Comparison of ENCODE assay signal across 8 cellular contexts in genomic region chr11:46889689-46890475, GRCh38. TPM values are rescaled to one million over a fixed set of nuclear protein-coding genes. Genes with fewer than 3 reads are reported as not detected.
DNase-seq lines count a peak whose midpoint lies in the region; ATAC-seq, FAIRE-seq and TF ChIP-seq lines count a peak whose summit lies in the region.

No MANE protein-coding gene starts in this region.

- no peak for ATAC-seq in GM19328 (IDR thresholded peaks at IDR 0.05; ENCODE audit: unreplicated experiment)

- intact Hi-C loops in endothelial cell of umbilical vein (cut with micrococcal nuclease), result loop anchor here (1.0 kb wide), 3 partner anchors 263 to 465 kb away; no protein-coding TSS in a partner anchor

- no peak overlapping the region for H2AFZ ChIP-seq in endothelial cell of umbilical vein (ENCODE audit: low read depth, low read length)

- no peak overlapping the region for H3K4me3 ChIP-seq in endothelial cell of umbilical vein (replicated peaks in 1 of 3; ENCODE audit: insufficient read depth in 1 of 3, low read depth in 1 of 3, low read length in 3 of 3)

- no peaks in the 10 kb centered on the region for H3K79me2 ChIP-seq in endothelial cell of umbilical vein (ENCODE audit: control insufficient read depth, insufficient read depth, low read length)

- POLR2A ChIA-PET in endothelial cell of umbilical vein (lab: Charles Lee), result no interaction called here

- H3K4me2 ChIP-seq in endothelial cell of umbilical vein (ENCODE audit: insufficient read depth, low read length), result no peak overlapping the region

- no peaks in the 10 kb centered on the region for H4K20me1 ChIP-seq in endothelial cell of umbilical vein (replicated peaks; ENCODE audit: control insufficient read depth, extremely low read depth, insufficient read depth, low read length)

- H3K4me1 ChIP-seq in endothelial cell of umbilical vein (ENCODE audit: control insufficient read depth, extremely low read depth, insufficient read depth, low read length), result no peaks in the 10 kb centered on the region

- no peaks in the 10 kb centered on the region for H3K27me3 ChIP-seq in endothelial cell of umbilical vein (ENCODE audit: control insufficient read depth in 2 of 2, insufficient read depth in 2 of 2, low read length in 2 of 2)

- H3K27ac ChIP-seq in endothelial cell of umbilical vein (ENCODE audit: insufficient read depth, low read depth, low read length), result no peak overlapping the region

- H3K36me3 ChIP-seq in endothelial cell of umbilical vein (ENCODE audit: control insufficient read depth in 2 of 2, extremely low read depth in 1 of 2, insufficient read depth in 2 of 2, low read length in 2 of 2), result no peaks in the 10 kb centered on the region

- H3K9ac ChIP-seq in endothelial cell of umbilical vein (replicated peaks; ENCODE audit: extremely low read depth, insufficient read depth, low read length), result no peak overlapping the region

- dilution Hi-C loops in endothelial cell of umbilical vein (cut with MboI; ENCODE audit: extremely low pct_ligation_motif_present, low sequenced_read_pairs), result no loop called here

- CTCF ChIA-PET in endothelial cell of umbilical vein (lab: Charles Lee), result interaction anchor here (0.9 to 7.4 kb wide), 4 partner anchors 27 to 271 kb away, joined by 3 to 120 read pairs (median 42); no protein-coding TSS in a partner anchor

- DNase-seq in ELF-1 (ENCODE audit: low read depth, low spot score) (peak; percentile 74), HS-5 (ENCODE audit: low read depth) (peak; percentile 41), NOMO-1 (lab: John Stamatoyannopoulos, UW; ENCODE audit: unreplicated experiment in 2 of 2) (peak; percentile 70 to 76), endothelial cell of umbilical vein (ENCODE audit: low read depth, low spot score) (peak; percentile 72), myocyte (ENCODE audit: low read depth) (peak; percentile 87)
- peak; percentile 88 for DNase-seq in activated CD8-positive, alpha-beta memory T cell treated with anti-CD3 and anti-CD28 coated beads for 24 hours
- peak; percentile 43 to 64 for DNase-seq in stimulated activated CD8-positive, alpha-beta memory T cell treated with anti-CD3 and anti-CD28 coated beads, Interleukin-7, amount 100 ng/mL, for 1 hour (ENCODE audit: low read depth in 2 of 2)

- no TSS peak for BruUV-seq in endothelial cell of umbilical vein (replicated peaks; lab: Mats Ljungman, UMichigan)

- H3K9me3 ChIP-seq in endothelial cell of umbilical vein (replicated peaks; ENCODE audit: control insufficient read depth, insufficient read depth, low read length), result no peaks in the 10 kb centered on the region

- no peaks in the 10 kb centered on the region for H3K9me1 ChIP-seq in endothelial cell of umbilical vein (replicated peaks; ENCODE audit: control insufficient read depth, extremely low read depth, insufficient read depth, low read length)

- no peak for TF ChIP-seq POLR2A in endothelial cell of umbilical vein (IDR thresholded peaks at IDR 0.05; ENCODE audit: low read depth, low read length)

- FAIRE-seq in endothelial cell of umbilical vein (lab: Jason Lieb, UNC), result peak; percentile 94

- TF ChIP-seq CTCF in endothelial cell of umbilical vein (IDR thresholded peaks at IDR 0.05; ENCODE audit: extremely low read depth in 1 of 2, insufficient read depth in 1 of 2, low read depth in 1 of 2, low read length in 2 of 2), result peak; percentile 75 to 81

TF ChIP-seq in endothelial cell of umbilical vein, 7 proteins besides CTCF, POLR2A, EP300 and RAD21:
- TF ChIP-seq MYC (IDR thresholded peaks at IDR 0.05; ENCODE audit: low read depth, low read length) (no peak), GATA2 (IDR thresholded peaks at IDR 0.05; ENCODE audit: insufficient read depth, insufficient read length, low read depth, low read length) (no peak), FOS (IDR thresholded peaks at IDR 0.05; ENCODE audit: borderline replicate concordance, insufficient read depth, low read length) (no peak), EZH2 (IDR thresholded peaks at IDR 0.05; ENCODE audit: borderline replicate concordance, low read depth, low read length, severe bottlenecking) (no peak), JUN (IDR thresholded peaks at IDR 0.05; ENCODE audit: borderline replicate concordance, insufficient read depth, insufficient read length, low read depth) (no peak), POLR2AphosphoS5 (IDR thresholded peaks at IDR 0.05; ENCODE audit: insufficient read depth, low read depth, low read length) (no peak)
- TF ChIP-seq, protein P1, sequence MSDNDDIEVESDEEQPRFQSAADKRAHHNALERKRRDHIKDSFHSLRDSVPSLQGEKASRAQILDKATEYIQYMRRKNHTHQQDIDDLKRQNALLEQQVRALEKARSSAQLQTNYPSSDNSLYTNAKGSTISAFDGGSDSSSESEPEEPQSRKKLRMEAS (IDR thresholded peaks at IDR 0.05; ENCODE audit: insufficient read depth, insufficient read length), result no peak
TF ChIP-seq in endothelial cell of umbilical vein: peak in this region for 0.

RNA-seq across cellular contexts. Expression of gene LRP4, which starts 28.5 kb away (rescaled TPM):
- total RNA-seq in endothelial cell of umbilical vein, result 2.0 and 3.8 TPM in 2 replicates
- 0.78 and 0.86 TPM in 2 replicates for polyA plus RNA-seq in endothelial cell of umbilical vein
- 0.90 and 1.2 TPM in 2 replicates for polyA plus RNA-seq in endothelial cell of umbilical vein (2011; cell fraction: cytosol; rRNA removed)
- polyA plus RNA-seq in endothelial cell of umbilical vein (2011; cell fraction: nucleus; rRNA removed), result 2.9 and 3.7 TPM in 2 replicates
- 1.3 and 1.6 TPM in 2 replicates for polyA plus RNA-seq in endothelial cell of umbilical vein (2012)
- polyA minus RNA-seq in endothelial cell of umbilical vein, result 4.4 and 6.7 TPM in 2 replicates
- polyA minus RNA-seq in endothelial cell of umbilical vein (2011; cell fraction: cytosol; rRNA and poly(A)+ RNA removed), result 3.0 TPM
- 1.5 and 1.9 TPM in 2 replicates for polyA minus RNA-seq in endothelial cell of umbilical vein (2011; cell fraction: nucleus; rRNA and poly(A)+ RNA removed)
- total RNA-seq in myocyte, result 7.6 and 9.6 TPM in 2 replicates
- polyA plus RNA-seq in myocyte (2012), result 15.0 TPM

RNA-seq across cellular contexts. Expression of gene CKAP5, which starts 43.8 kb away (rescaled TPM):
- total RNA-seq in endothelial cell of umbilical vein, result 138 and 140 TPM in 2 replicates
- 47.4 and 50.1 TPM in 2 replicates for polyA plus RNA-seq in endothelial cell of umbilical vein
- 58.3 and 61.9 TPM in 2 replicates for polyA plus RNA-seq in endothelial cell of umbilical vein (2011; cell fraction: cytosol; rRNA removed)
- polyA plus RNA-seq in endothelial cell of umbilical vein (2011; cell fraction: nucleus; rRNA removed), result 104 and 128 TPM in 2 replicates
- polyA plus RNA-seq in endothelial cell of umbilical vein (2012), result 63.6 and 83.9 TPM in 2 replicates
- 120 and 131 TPM in 2 replicates for polyA minus RNA-seq in endothelial cell of umbilical vein
- 85.5 TPM for polyA minus RNA-seq in endothelial cell of umbilical vein (2011; cell fraction: cytosol; rRNA and poly(A)+ RNA removed)
- polyA minus RNA-seq in endothelial cell of umbilical vein (2011; cell fraction: nucleus; rRNA and poly(A)+ RNA removed), result 81.7 and 148 TPM in 2 replicates
- 63.8 and 68.0 TPM in 2 replicates for total RNA-seq in myocyte
- polyA plus RNA-seq in myocyte (2012), result 26.2 TPM

RNA-seq across cellular contexts. Expression of gene CSTPP1, which starts 46.7 kb away (rescaled TPM):
- 25.9 and 29.6 TPM in 2 replicates for total RNA-seq in endothelial cell of umbilical vein
- 38.2 and 43.1 TPM in 2 replicates for polyA plus RNA-seq in endothelial cell of umbilical vein
- polyA plus RNA-seq in endothelial cell of umbilical vein (2011; cell fraction: cytosol; rRNA removed), result 31.1 and 35.2 TPM in 2 replicates
- 29.5 and 33.9 TPM in 2 replicates for polyA plus RNA-seq in endothelial cell of umbilical vein (2011; cell fraction: nucleus; rRNA removed)
- 26.3 and 29.7 TPM in 2 replicates for polyA plus RNA-seq in endothelial cell of umbilical vein (2012)
- polyA minus RNA-seq in endothelial cell of umbilical vein, result 42.3 and 47.9 TPM in 2 replicates
- polyA minus RNA-seq in endothelial cell of umbilical vein (2011; cell fraction: cytosol; rRNA and poly(A)+ RNA removed), result 51.9 TPM
- 41.2 and 59.1 TPM in 2 replicates for polyA minus RNA-seq in endothelial cell of umbilical vein (2011; cell fraction: nucleus; rRNA and poly(A)+ RNA removed)
- total RNA-seq in myocyte, result 20.2 and 22.0 TPM in 2 replicates
- polyA plus RNA-seq in myocyte (2012), result 38.9 TPM
